1 cellular context compared by ENCODE assay signal in genomic region chr5:150638053-150638444, GRCh38.
TF ChIP-seq lines count a peak whose summit lies in the region.

No MANE protein-coding gene starts in this region.

TF ChIP-seq in K562, 482 proteins besides CTCF, POLR2A, EP300 and RAD21:
- TF ChIP-seq RCOR1 (IDR thresholded peaks at IDR 0.05; ENCODE audit: borderline replicate concordance in 1 of 2, low read depth in 2 of 2, low read length in 2 of 2) = peak in 1 of 2 experiments; percentile 54; a peak in 1 of 4 replicates
- TF ChIP-seq ZNF436 (CRISPR knock-in tag; IDR thresholded peaks at IDR 0.05) = peak; percentile 96
- no peak for TF ChIP-seq TSC22D4 (tag; IDR thresholded peaks at IDR 0.05)
- peak; percentile 89; the same call in 1 of the 2 replicates for TF ChIP-seq SMARCA5 (IDR thresholded peaks at IDR 0.05)
- TF ChIP-seq SETDB1 (IDR thresholded peaks at IDR 0.05; ENCODE audit: low read length) = no peak
- peak; percentile 89 for TF ChIP-seq BCOR (IDR thresholded peaks at IDR 0.05)
- peak; percentile 59 for TF ChIP-seq GTF3C2 (IDR thresholded peaks at IDR 0.05; ENCODE audit: borderline replicate concordance, extremely low read depth, insufficient read length)
- TF ChIP-seq ZBTB33 (CRISPR knock-in tag; IDR thresholded peaks at IDR 0.05) = no peak
- no peak for TF ChIP-seq ZNF512 (tag; IDR thresholded peaks at IDR 0.05)
- TF ChIP-seq ZFP36 (IDR thresholded peaks at IDR 0.05; ENCODE audit: low read depth, low read length, partially characterized antibody) = peak; percentile 99
- TF ChIP-seq HES1 (IDR thresholded peaks at IDR 0.05; ENCODE audit: low read depth) = no peak
- peak; percentile 97 for TF ChIP-seq RBM25 (IDR thresholded peaks at IDR 0.05; ENCODE audit: low read depth, low read length, severe bottlenecking)
- TF ChIP-seq KDM1A (IDR thresholded peaks at IDR 0.05) = peak; percentile 68 to 76
- peak; percentile 27; the same call in 1 of the 2 replicates for TF ChIP-seq HDAC2 (IDR thresholded peaks at IDR 0.05)
- no peak for TF ChIP-seq FUS (optimal IDR thresholded peaks at IDR 0.05; ENCODE audit: low read depth, low read length)
- no peak for TF ChIP-seq ZBTB1 (CRISPR knock-in tag; IDR thresholded peaks at IDR 0.05; ENCODE audit: borderline replicate concordance, low read depth)
- no peak for TF ChIP-seq ZNF3 (CRISPR knock-in tag; IDR thresholded peaks at IDR 0.05)
TF ChIP-seq in K562: peak in this region for 9.
